Comparison of ENCODE assay signal across 8 cellular contexts in the genomic region with DNA sequence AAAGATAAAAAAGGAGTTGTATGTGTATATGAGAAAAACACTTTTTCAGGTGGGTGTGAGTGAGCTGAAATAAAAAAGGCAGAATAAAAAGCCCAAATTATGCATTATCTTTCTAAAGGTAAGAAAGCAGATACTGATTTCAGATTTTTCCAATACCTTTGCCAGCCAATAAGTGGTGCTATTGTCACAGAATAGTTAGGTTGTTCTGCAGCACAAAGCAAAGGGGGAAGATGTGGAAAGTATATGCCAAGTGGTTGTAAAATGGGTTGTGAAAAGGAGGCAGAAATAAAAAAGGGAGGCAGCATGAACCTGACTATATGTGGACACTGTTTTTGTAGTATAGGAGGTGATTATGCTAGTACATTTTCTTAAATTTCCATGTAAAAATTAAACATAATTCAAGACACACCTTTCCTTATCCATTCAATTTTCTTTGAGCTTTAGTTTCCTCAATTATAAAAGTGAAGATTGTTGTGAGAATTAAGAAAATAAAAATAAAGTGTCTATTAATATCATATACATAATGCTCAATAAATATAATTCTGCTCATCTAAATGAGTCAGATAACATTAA.
A peak's percentile ranks its signal among the peaks of the same experiment; 100 is the strongest.
DNase-seq lines count a peak whose midpoint lies in the region; ATAC-seq and TF ChIP-seq lines count a peak whose summit lies in the region.

No MANE protein-coding gene starts in this region.

- no peak overlapping the region for H3K27ac Mint-ChIP-seq in naive thymus-derived CD4-positive, alpha-beta T cell
- H3K27ac Mint-ChIP-seq in activated naive CD8-positive, alpha-beta T cell treated with anti-CD3 and anti-CD28 coated beads, Interleukin-2, amount 50 U/mL, for 24 hours: no peak overlapping the region

- H3K4me1 ChIP-seq in heart left ventricle (peaks cover 0 to 3% (median 0%) of the 10 kb centered on the region in 12 donors), right cardiac atrium (ENCODE audit: control insufficient read depth, insufficient read depth, low read length) (no peaks in the 10 kb centered on the region), PC-3 (ENCODE audit: insufficient read depth, low read length) (peaks cover 36% of the 10 kb centered on the region)
- H3K4me1 ChIP-seq in naive thymus-derived CD4-positive, alpha-beta T cell (ENCODE audit: control insufficient read depth in 2 of 2, insufficient read depth in 2 of 2, low read length in 2 of 2): no peaks in the 10 kb centered on the region

- no peaks in the 10 kb centered on the region for H4K20me1 ChIP-seq in PC-3 (ENCODE audit: low read length)

- DNase-seq in heart left ventricle (no peak), right cardiac atrium (no peak), PC-3 (peak; percentile 53), dermis microvascular lymphatic vessel endothelial cell (ENCODE audit: low read depth in 2 of 2) (peak; percentile 51 to 68)
- peak; percentile 19 for DNase-seq in Jurkat, Clone E6-1 (ENCODE audit: low read depth, low spot score)
- peak in 5 of 9 donors; percentile 13 to 46 (median 30) for DNase-seq in naive thymus-derived CD4-positive, alpha-beta T cell
- no peak for DNase-seq in activated CD8-positive, alpha-beta memory T cell treated with anti-CD3 and anti-CD28 coated beads, Interleukin-2, amount 50 U/mL, for 4 hours
- no peak for DNase-seq in activated naive CD8-positive, alpha-beta T cell treated with anti-CD3 and anti-CD28 coated beads, Interleukin-2, amount 50 U/mL, for 24 hours

- H3K27me3 ChIP-seq in heart left ventricle: no peaks in the 10 kb centered on the region
- no peaks in the 10 kb centered on the region for H3K27me3 ChIP-seq in right cardiac atrium (ENCODE audit: control insufficient read depth, insufficient read depth)
- H3K27me3 ChIP-seq in PC-3 (ENCODE audit: low read length): no peaks in the 10 kb centered on the region
- no peaks in the 10 kb centered on the region for H3K27me3 ChIP-seq in naive thymus-derived CD4-positive, alpha-beta T cell (ENCODE audit: control insufficient read depth in 2 of 2, insufficient read depth in 2 of 2, low read length in 2 of 2)

- H3K9me3 ChIP-seq in heart left ventricle (no peaks in the 10 kb centered on the region), right cardiac atrium (ENCODE audit: control insufficient read depth, low read length) (no peaks in the 10 kb centered on the region), PC-3 (ENCODE audit: low read length) (no peaks in the 10 kb centered on the region)
- no peaks in the 10 kb centered on the region for H3K9me3 ChIP-seq in naive thymus-derived CD4-positive, alpha-beta T cell (ENCODE audit: control insufficient read depth in 2 of 3, low read length in 3 of 3)

- no peak overlapping the region for H3K27ac ChIP-seq in heart left ventricle
- H3K27ac ChIP-seq in right cardiac atrium (ENCODE audit: low read length): no peak overlapping the region
- H3K27ac ChIP-seq in PC-3 (ENCODE audit: low read length): no peak overlapping the region
- H3K27ac ChIP-seq in naive thymus-derived CD4-positive, alpha-beta T cell (ENCODE audit: low read depth, low read length): no peak overlapping the region

- no peaks in the 10 kb centered on the region for H3F3A ChIP-seq in PC-3 (ENCODE audit: low read length, unreplicated experiment)

- TF ChIP-seq POLR2A in heart left ventricle (IDR thresholded peaks at IDR 0.05): no peak

- H2AFZ ChIP-seq in PC-3 (ENCODE audit: low read length): no peak overlapping the region

- POLR2A ChIA-PET in PC-3 (lab: Charles Lee; ENCODE audit: unreplicated experiment): no interaction called here
- POLR2A ChIA-PET in naive thymus-derived CD4-positive, alpha-beta T cell (lab: Charles Lee): no interaction called here

- H3K9ac ChIP-seq in PC-3 (ENCODE audit: low read length): no peak overlapping the region

- H3K4me3 Mint-ChIP-seq in naive thymus-derived CD4-positive, alpha-beta T cell: no peak overlapping the region
- H3K4me3 Mint-ChIP-seq in activated naive CD8-positive, alpha-beta T cell treated with anti-CD3 and anti-CD28 coated beads, Interleukin-2, amount 50 U/mL, for 24 hours: no peak overlapping the region

- peaks cover 0 to 16% (median 5%) of the 10 kb centered on the region in 5 donors for H3K36me3 Mint-ChIP-seq in naive thymus-derived CD4-positive, alpha-beta T cell
- H3K36me3 Mint-ChIP-seq in activated naive CD8-positive, alpha-beta T cell treated with anti-CD3 and anti-CD28 coated beads, Interleukin-2, amount 50 U/mL, for 24 hours (ENCODE audit: low read depth): peaks cover 6% of the 10 kb centered on the region

- no peaks in the 10 kb centered on the region for H3K9me2 ChIP-seq in PC-3 (replicated peaks; ENCODE audit: low read length)

- H3K36me3 ChIP-seq in heart left ventricle (no peaks in the 10 kb centered on the region), PC-3 (ENCODE audit: low read depth, low read length) (no peaks in the 10 kb centered on the region)
- no peaks in the 10 kb centered on the region for H3K36me3 ChIP-seq in naive thymus-derived CD4-positive, alpha-beta T cell (ENCODE audit: control insufficient read depth in 2 of 3, insufficient read depth in 3 of 3, low read length in 3 of 3)

- H3K27me3 Mint-ChIP-seq in naive thymus-derived CD4-positive, alpha-beta T cell: no peaks in the 10 kb centered on the region
- no peaks in the 10 kb centered on the region for H3K27me3 Mint-ChIP-seq in activated naive CD8-positive, alpha-beta T cell treated with anti-CD3 and anti-CD28 coated beads, Interleukin-2, amount 50 U/mL, for 24 hours

- no peaks in the 10 kb centered on the region for H3K9me3 Mint-ChIP-seq in naive thymus-derived CD4-positive, alpha-beta T cell
- H3K9me3 Mint-ChIP-seq in activated naive CD8-positive, alpha-beta T cell treated with anti-CD3 and anti-CD28 coated beads, Interleukin-2, amount 50 U/mL, for 24 hours: no peaks in the 10 kb centered on the region

- BruUV-seq in PC-3 (replicated peaks; lab: Mats Ljungman, UMichigan): no TSS peak

- CTCF ChIA-PET in PC-3 (lab: Charles Lee): no interaction called here
- CTCF ChIA-PET in naive thymus-derived CD4-positive, alpha-beta T cell (lab: Charles Lee): interaction anchor here (0.6 to 2.6 kb wide), 6 partner anchors 14 to 603 kb away, joined by 3 to 22 read pairs (median 4); no protein-coding TSS in a partner anchor

- H3K4me3 ChIP-seq in heart left ventricle: no peak overlapping the region
- H3K4me3 ChIP-seq in right cardiac atrium (ENCODE audit: low read length): no peak overlapping the region
- H3K4me3 ChIP-seq in Jurkat, Clone E6-1 (ENCODE audit: low read length): no peak overlapping the region
- H3K4me3 ChIP-seq in PC-3 (ENCODE audit: low read length): no peak overlapping the region
- no peak overlapping the region for H3K4me3 ChIP-seq in naive thymus-derived CD4-positive, alpha-beta T cell (ENCODE audit: low read length)

- no peak overlapping the region for H3K4me2 ChIP-seq in PC-3 (ENCODE audit: low read length)

- intact Hi-C loops in heart left ventricle (cut with DNase I): loop anchor here (5.0 to 10.0 kb wide), 9 partner anchors 599 to 1089 kb away; no protein-coding TSS in a partner anchor
- intact Hi-C loops in right cardiac atrium (cut with DNase I): loop anchor here in 2 of 4 donors (10.0 kb wide), 2 partner anchors 599 to 609 kb away; no protein-coding TSS in a partner anchor
- intact Hi-C loops in PC-3 (cut with micrococcal nuclease): loop anchor here (2.0 to 10.0 kb wide), 3 partner anchors 107 to 599 kb away; a partner anchor contains a TSS
- intact Hi-C loops in naive thymus-derived CD4-positive, alpha-beta T cell (cut with micrococcal nuclease): loop anchor here (1.0 to 5.0 kb wide), 3 partner anchors 276 to 603 kb away; no protein-coding TSS in a partner anchor

- no peak for ATAC-seq in heart left ventricle
- ATAC-seq in right cardiac atrium: no peak
- ATAC-seq in PC-3: peak; percentile 29; the same call in 1 of the 2 replicates
- peak; percentile 51 for ATAC-seq in naive thymus-derived CD4-positive, alpha-beta T cell
- ATAC-seq in activated naive CD8-positive, alpha-beta T cell treated with anti-CD3 and anti-CD28 coated beads, Interleukin-2, amount 50 U/mL, for 24 hours: no peak

- peak; percentile 36 to 69 (median 58) for TF ChIP-seq CTCF in heart left ventricle (IDR thresholded peaks at IDR 0.05)
- TF ChIP-seq CTCF in PC-3 (conservative IDR thresholded peaks at IDR 0.05; ENCODE audit: low read depth, low read length): peak; percentile 73

- peaks cover 9% of the 10 kb centered on the region for H3K79me2 ChIP-seq in PC-3 (ENCODE audit: low read length)

- peaks cover 0 to 3% (median 0%) of the 10 kb centered on the region in 7 donors for H3K4me1 Mint-ChIP-seq in naive thymus-derived CD4-positive, alpha-beta T cell
- H3K4me1 Mint-ChIP-seq in activated naive CD8-positive, alpha-beta T cell treated with anti-CD3 and anti-CD28 coated beads, Interleukin-2, amount 50 U/mL, for 24 hours: peaks cover 17% of the 10 kb centered on the region

Comparison
In these comparisons a context has a peak if more than half of its experiments do, and no peak if none do; other contexts are left out.
1. ATAC-seq: peak in PC-3 (single experiment) and naive thymus-derived CD4-positive, alpha-beta T cell (single experiment); none in heart left ventricle (0 of 4), right cardiac atrium (0 of 2) and activated naive CD8-positive, alpha-beta T cell treated with anti-CD3 and anti-CD28 coated beads, Interleukin-2, amount 50 U/mL, for 24 hours (single experiment).
2. DNase-seq: peak in Jurkat, Clone E6-1 (single experiment), PC-3 (single experiment), dermis microvascular lymphatic vessel endothelial cell (2 of 2) and naive thymus-derived CD4-positive, alpha-beta T cell (5 of 9); none in heart left ventricle (0 of 5), right cardiac atrium (0 of 3), activated CD8-positive, alpha-beta memory T cell treated with anti-CD3 and anti-CD28 coated beads, Interleukin-2, amount 50 U/mL, for 4 hours (single experiment) and activated naive CD8-positive, alpha-beta T cell treated with anti-CD3 and anti-CD28 coated beads, Interleukin-2, amount 50 U/mL, for 24 hours (single experiment).